In genomic region chr17:63116228-63116627, GRCh38 we compare ENCODE assay signal across 17 cellular contexts.
DNase-seq lines count a peak whose midpoint lies in the region; ATAC-seq and TF ChIP-seq lines count a peak whose summit lies in the region.
"Had no signal": no experiment of that assay in that cellular context is flagged by ENCODE, and none has a peak within 500 bp of the region (broad histone marks: within the 10 kb centered on the region; RNA-seq: fewer than 3 reads in every experiment).

No MANE protein-coding gene starts in this region.

- H3K14ac ChIP-seq in trophoblast cell (ENCODE audit: low read length), result no peak overlapping the region

- no peaks in the 10 kb centered on the region for H3K79me1 ChIP-seq in trophoblast cell (ENCODE audit: low read length)

- no peak overlapping the region for H3K18ac ChIP-seq in trophoblast cell (ENCODE audit: low read length)

- H3K79me2 ChIP-seq in trophoblast cell (ENCODE audit: control insufficient read depth, insufficient read depth, low read length, poor library complexity), result no peaks in the 10 kb centered on the region
- H3K79me2 ChIP-seq: hepatocyte had no signal

- no TSS peak for BruUV-seq in MCF 10A (replicated peaks; lab: Mats Ljungman, UMichigan)

- H4K91ac ChIP-seq in trophoblast cell (ENCODE audit: low read depth, low read length), result no peak overlapping the region

- H2BK120ac ChIP-seq in trophoblast cell (ENCODE audit: insufficient read depth, low read length, poor library complexity), result no peak overlapping the region

- CTCF ChIA-PET in MCF 10A (lab: Yijun Ruan, JAX), result interaction anchor here (0.6 kb wide), 1 partner anchor 117 kb away, joined by 4 read pairs; no protein-coding TSS in a partner anchor

- ATAC-seq in esophagus mucosa, result no peak
- ATAC-seq: T-cell had no signal

- no peak overlapping the region for H4K8ac ChIP-seq in trophoblast cell (ENCODE audit: low read depth, low read length)

- no peak overlapping the region for H3K23ac ChIP-seq in trophoblast cell (ENCODE audit: low read length)

- H3K27ac ChIP-seq in breast epithelium (no peak overlapping the region), trophoblast cell (ENCODE audit: low read depth, low read length) (no peak overlapping the region), prostate gland (no peak overlapping the region)
- H3K27ac ChIP-seq: hepatocyte had no signal

- H2BK12ac ChIP-seq in trophoblast cell (ENCODE audit: low read length), result no peak overlapping the region

- H2BK5ac ChIP-seq in trophoblast cell (ENCODE audit: low read depth, low read length, poor library complexity), result no peak overlapping the region

- no peak overlapping the region for H3K4me2 ChIP-seq in trophoblast cell (ENCODE audit: low read length)
- H3K4me2 ChIP-seq: hepatocyte had no signal

- no peak overlapping the region for H2AFZ ChIP-seq in trophoblast cell (ENCODE audit: insufficient read depth, low read length, poor library complexity)
- H2AFZ ChIP-seq: hepatocyte had no signal

- no peaks in the 10 kb centered on the region for H3K36me3 Mint-ChIP-seq in MCF 10A (ENCODE audit: insufficient read depth, unreplicated experiment)

- DNase-seq in MCF 10A (ENCODE audit: unreplicated experiment), result peak; percentile 26
- DNase-seq in breast epithelium (ENCODE audit: low spot score in 2 of 2), result no peak
- DNase-seq in RKO (ENCODE audit: low spot score), result peak; percentile 16
- DNase-seq in epithelial cell of esophagus (ENCODE audit: low read depth), result no peak
- peak in 1 of 2 donors; percentile 50 for DNase-seq in trophoblast cell
- DNase-seq in prostate gland (ENCODE audit: low spot score), result no peak
- DNase-seq in stimulated activated CD4-positive, alpha-beta T cell treated with anti-CD3 and anti-CD28 coated beads, Interleukin-2, amount 100 ng/mL, for 24 hours, result no peak
- DNase-seq: activated B cell treated with CpG ODN at 0.5 μM for 24 hours, activated gamma-delta T cell treated with Interleukin-2 at 50 U/mL for 16 hours, aorta, cortex of kidney, Kasumi-1, NCI-H510A treated with DMSO at 0.1 percent for 48 hours, T-cell had no signal

- TF ChIP-seq CTCF in MCF 10A (IDR thresholded peaks at IDR 0.05; ENCODE audit: unreplicated experiment), result no peak
- TF ChIP-seq CTCF in breast epithelium (IDR thresholded peaks at IDR 0.05), result no peak
- peak; percentile 28 for TF ChIP-seq CTCF in epithelial cell of esophagus (IDR thresholded peaks at IDR 0.05; ENCODE audit: insufficient read depth, low read depth, low read length, missing control alignments)
- no peak for TF ChIP-seq CTCF in prostate gland (IDR thresholded peaks at IDR 0.05)

- no peaks in the 10 kb centered on the region for H3K36me3 ChIP-seq in breast epithelium
- H3K36me3 ChIP-seq in trophoblast cell (ENCODE audit: control insufficient read depth in 1 of 2, insufficient read depth in 2 of 2, low read length in 2 of 2), result peaks cover 7% of the 10 kb centered on the region in 2 experiments
- no peaks in the 10 kb centered on the region for H3K36me3 ChIP-seq in prostate gland

- H3K9me3 Mint-ChIP-seq in MCF 10A (ENCODE audit: unreplicated experiment), result no peaks in the 10 kb centered on the region
- H3K9me3 Mint-ChIP-seq: activated B cell treated with CpG ODN at 0.5 μM for 24 hours; stimulated activated naive CD8-positive, alpha-beta T cell treated with anti-CD3 and anti-CD28 coated beads, Interleukin-15, Interleukin-2, amounts not matched to agents 100 ng/mL and 50 ng/mL, for 24 hours; T-cell had no signal

- H3K27ac Mint-ChIP-seq in MCF 10A (ENCODE audit: low read depth, unreplicated experiment), result no peak overlapping the region
- H3K27ac Mint-ChIP-seq: activated B cell treated with CpG ODN at 0.5 μM for 24 hours; stimulated activated naive CD8-positive, alpha-beta T cell treated with anti-CD3 and anti-CD28 coated beads, Interleukin-15, Interleukin-2, amounts not matched to agents 100 ng/mL and 50 ng/mL, for 24 hours; T-cell had no signal

- H3K4ac ChIP-seq in trophoblast cell (ENCODE audit: low read depth, low read length), result peak overlapping the region; percentile 62

- intact Hi-C loops in MCF 10A (cut with micrococcal nuclease) (no loop called here), breast epithelium (cut with DNase I; ENCODE audit: low total_unique reads) (no loop called here), prostate gland (cut with DNase I) (no loop called here)

- no peak overlapping the region for H3K9ac ChIP-seq in trophoblast cell (ENCODE audit: low read length)

- no peaks in the 10 kb centered on the region for H3K4me1 Mint-ChIP-seq in MCF 10A (ENCODE audit: insufficient read depth, unreplicated experiment)
- H3K4me1 Mint-ChIP-seq: activated B cell treated with CpG ODN at 0.5 μM for 24 hours had no signal

- no peak for TF ChIP-seq POLR2A in breast epithelium (IDR thresholded peaks at IDR 0.05)
- no peak for TF ChIP-seq POLR2A in prostate gland (IDR thresholded peaks at IDR 0.05)

- H4K12ac ChIP-seq in trophoblast cell (ENCODE audit: low read depth, low read length), result no peak overlapping the region

- H3K9me3 ChIP-seq in breast epithelium (no peaks in the 10 kb centered on the region), trophoblast cell (ENCODE audit: insufficient read depth, low read depth, low read length) (no peaks in the 10 kb centered on the region), prostate gland (no peaks in the 10 kb centered on the region)

- WGBS in trophoblast cell (ENCODE audit: extremely low coverage, insufficient coverage, insufficient read length), result no CpG with 5 or more reads among the region's 4 CpGs
- 70% methylated on average over 4 of the region's 4 CpGs for WGBS in prostate gland

- H3K4me3 Mint-ChIP-seq in MCF 10A (ENCODE audit: unreplicated experiment), result no peak overlapping the region
- H3K4me3 Mint-ChIP-seq: activated B cell treated with CpG ODN at 0.5 μM for 24 hours; stimulated activated naive CD8-positive, alpha-beta T cell treated with anti-CD3 and anti-CD28 coated beads, Interleukin-15, Interleukin-2, amounts not matched to agents 100 ng/mL and 50 ng/mL, for 24 hours; T-cell had no signal

- H3K4me3 ChIP-seq in breast epithelium (no peak overlapping the region), epithelial cell of esophagus (ENCODE audit: low read length) (no peak overlapping the region), trophoblast cell (ENCODE audit: low read depth, low read length) (no peak overlapping the region), prostate gland (no peak overlapping the region)
- H3K4me3 ChIP-seq: hepatocyte had no signal

- H2AK5ac ChIP-seq in trophoblast cell (ENCODE audit: low read length), result no peak overlapping the region

- no peaks in the 10 kb centered on the region for H3K4me1 ChIP-seq in breast epithelium
- peaks cover 2 to 4% of the 10 kb centered on the region in 2 experiments for H3K4me1 ChIP-seq in trophoblast cell (ENCODE audit: control insufficient read depth in 1 of 2, insufficient read depth in 2 of 2, low read length in 2 of 2)
- H3K4me1 ChIP-seq in prostate gland (replicated peaks), result no peaks in the 10 kb centered on the region

- POLR2A ChIA-PET in MCF 10A (lab: Yijun Ruan, JAX), result interaction anchor here (0.5 to 0.6 kb wide), 2 partner anchors 477 to 550 kb away, joined by 3 to 4 read pairs; no protein-coding TSS in a partner anchor

- H3K27me3 Mint-ChIP-seq in MCF 10A (ENCODE audit: insufficient read depth, unreplicated experiment), result no peaks in the 10 kb centered on the region
- H3K27me3 Mint-ChIP-seq: stimulated activated naive CD8-positive, alpha-beta T cell treated with anti-CD3 and anti-CD28 coated beads, Interleukin-15, Interleukin-2, amounts not matched to agents 100 ng/mL and 50 ng/mL, for 24 hours; T-cell had no signal

- H3K27me3 ChIP-seq in breast epithelium (no peaks in the 10 kb centered on the region), trophoblast cell (ENCODE audit: insufficient read depth, low read length) (no peaks in the 10 kb centered on the region), prostate gland (replicated peaks; ENCODE audit: insufficient read depth) (no peaks in the 10 kb centered on the region)
- H3K27me3 ChIP-seq: hepatocyte had no signal

Comparison
In these comparisons a context has a peak if more than half of its experiments do, and no peak if none do; other contexts are left out.
1. DNase-seq: peak in MCF 10A (single experiment) and RKO (single experiment); none in breast epithelium (0 of 2), epithelial cell of esophagus (single experiment), prostate gland (single experiment) and stimulated activated CD4-positive, alpha-beta T cell treated with anti-CD3 and anti-CD28 coated beads, Interleukin-2, amount 100 ng/mL, for 24 hours (0 of 2).